In genomic region chr12:26150737-26151450, GRCh38 we compare ENCODE assay signal across 13 cellular contexts. TPM values are rescaled to one million over a fixed set of nuclear protein-coding genes. Genes with fewer than 3 reads are reported as not detected.
A peak's percentile ranks its signal among the peaks of the same experiment; 100 is the strongest.
DNase-seq lines count a peak whose midpoint lies in the region; ATAC-seq, FAIRE-seq and TF ChIP-seq lines count a peak whose summit lies in the region.
"Had no signal": no experiment of that assay in that cellular context is flagged by ENCODE, and none has a peak within 500 bp of the region (broad histone marks: within the 10 kb centered on the region; RNA-seq: fewer than 3 reads in every experiment).

No MANE protein-coding gene starts in this region.

- FAIRE-seq in kidney (lab: Jason Lieb, UNC), result no peak

- intact Hi-C loops in kidney (cut with DNase I), result no loop called here

- ATAC-seq in omental fat pad (ENCODE audit: low FRiP score), result peak; percentile 82
- ATAC-seq: T-cell had no signal

- H3K4me3 ChIP-seq in SJSA1, result no peak overlapping the region
- no peak overlapping the region for H3K4me3 ChIP-seq in kidney (ENCODE audit: low read length in 2 of 2)
- H3K4me3 ChIP-seq: upper lobe of left lung had no signal

- H3K36me3 ChIP-seq in SJSA1, result no peaks in the 10 kb centered on the region
- H3K36me3 ChIP-seq in kidney (ENCODE audit: control insufficient read depth in 1 of 2, insufficient read depth in 2 of 2, low read length in 2 of 2), result no peaks in the 10 kb centered on the region
- H3K36me3 ChIP-seq: upper lobe of left lung had no signal

- H3K9me3 ChIP-seq in SJSA1 (replicated peaks) (no peaks in the 10 kb centered on the region), kidney (ENCODE audit: control insufficient read depth in 1 of 2, low read length in 2 of 2) (no peaks in the 10 kb centered on the region)
- H3K9me3 ChIP-seq: upper lobe of left lung had no signal

- H3K27me3 ChIP-seq in SJSA1 (replicated peaks), result no peaks in the 10 kb centered on the region
- H3K27me3 ChIP-seq: upper lobe of left lung had no signal

- peaks cover 57% of the 10 kb centered on the region for H3K4me1 ChIP-seq in SJSA1 (replicated peaks)
- peaks cover 0 to 5% of the 10 kb centered on the region in 2 donors for H3K4me1 ChIP-seq in kidney (ENCODE audit: control insufficient read depth in 1 of 2, insufficient read depth in 1 of 2, low read depth in 1 of 2, low read length in 2 of 2)

- H3K9ac ChIP-seq in kidney (ENCODE audit: low read length in 2 of 2), result no peak overlapping the region

- DNase-seq in AML-193 (lab: John Stamatoyannopoulos, UW) (peak; percentile 2 to 4), SJSA1 (ENCODE audit: low read depth in 1 of 2, low spot score in 2 of 2) (peak in 1 of 2 experiments; percentile 62), fibroblast of gingiva (ENCODE audit: low read depth) (peak; percentile 79), omental fat pad (ENCODE audit: low spot score) (no peak), NCI-H187 (lab: John Stamatoyannopoulos, UW) (no peak), HUDEP-2 (lab: John Stamatoyannopoulos, UW; ENCODE audit: unreplicated experiment in 76 of 76) (no peak), kidney (no peak), OCI-M1 (lab: John Stamatoyannopoulos, UW) (no peak)
- DNase-seq: activated CD4-positive, alpha-beta T cell treated with anti-CD3 and anti-CD28 coated beads, Interleukin-2, amount 50 U/mL, for 4 hours; activated naive CD4-positive, alpha-beta T cell treated with anti-CD3 and anti-CD28 coated beads, Interleukin-2, amount 10 ng/mL, durations not matched to agents 7 days and 5 days; naive B cell; T-cell; upper lobe of left lung had no signal

- H3K27ac ChIP-seq in SJSA1 (peak overlapping the region; percentile 90), kidney (ENCODE audit: low read depth in 2 of 2, low read length in 2 of 2) (no peak overlapping the region)
- H3K27ac ChIP-seq: upper lobe of left lung had no signal

- TF ChIP-seq CTCF in omental fat pad (IDR thresholded peaks at IDR 0.05) (no peak), kidney (IDR thresholded peaks at IDR 0.05; ENCODE audit: borderline replicate concordance, extremely low read depth, insufficient read depth) (no peak)

RNA-seq across cellular contexts. Expression of gene BHLHE41, which starts 26.1 kb away (rescaled TPM):
- total RNA-seq in SJSA1 (2014; rRNA removed; shearing (Covaris generic)), result 36.1 and 69.1 TPM in 2 replicates
- total RNA-seq in omental fat pad (1 to 10 TPM; 4.6 to 7.5 (median 5.2) TPM), kidney (34.3 TPM)
- 2.2 TPM for polyA plus RNA-seq in kidney (ENCODE audit: insufficient read depth, low read depth, low replicate concordance)

RNA-seq across cellular contexts. Expression of gene SSPN, which starts 44.5 kb away (rescaled TPM):
- 35.6 and 37.1 TPM in 2 replicates for total RNA-seq in SJSA1 (2014; rRNA removed; shearing (Covaris generic))
- total RNA-seq in omental fat pad, result 10 to 100 TPM; 14.1 to 20.2 (median 16.1) TPM
- total RNA-seq in kidney, result 17.8 TPM
- 3.2 TPM for polyA plus RNA-seq in kidney (ENCODE audit: insufficient read depth, low read depth, low replicate concordance)

Comparison
In these comparisons a context has a peak if more than half of its experiments do, and no peak if none do; other contexts are left out.
1. DNase-seq: peak in AML-193 (2 of 2) and fibroblast of gingiva (single experiment); none in omental fat pad (single experiment), NCI-H187 (0 of 2), HUDEP-2 (0 of 76), kidney (single experiment) and OCI-M1 (single experiment).